In genomic region chr1:31065310-31066217, GRCh38 we compare ENCODE assay signal across 1 cellular context.
TF ChIP-seq lines count a peak whose summit lies in the region.

Gene PUM1, minus strand, starts transcription at chr1:31065717. Its CDS starts 6,151 bp downstream, at chr1:31059566.

TF ChIP-seq in WTC11, 78 proteins besides CTCF, POLR2A, EP300 and RAD21 (continued from another document):
- peak; percentile 68; the same call in 1 of the 2 replicates for TF ChIP-seq FOXP4 (CRISPR knock-in tag; IDR thresholded peaks at IDR 0.05)
- 0 out of 2 replicates have a peak, but pooled peaks have one; percentile 21 for TF ChIP-seq ZNF281 (CRISPR knock-in tag; IDR thresholded peaks at IDR 0.05)
- peak; percentile 17; the same call in 1 of the 2 replicates for TF ChIP-seq ZNF232 (CRISPR knock-in tag; IDR thresholded peaks at IDR 0.05)
